Comparison of ENCODE assay signal across 8 cellular contexts in genomic region chr9:29233193-29233592, GRCh38. TPM values are rescaled to one million over a fixed set of nuclear protein-coding genes. Genes with fewer than 3 reads are reported as not detected.
"Had no signal": no experiment of that assay in that cellular context is flagged by ENCODE, and none has a peak within 500 bp of the region (broad histone marks: within the 10 kb centered on the region; RNA-seq: fewer than 3 reads in every experiment).

No MANE protein-coding gene starts in this region.

- H3K4me3 ChIP-seq: K562 had no signal

- FAIRE-seq: HTR-8/SVneo, K562 had no signal

- ATAC-seq: K562 had no signal

- H3K4me1 Mint-ChIP-seq: IgD-negative memory B cell had no signal

- H3K36me3 Mint-ChIP-seq: IgD-negative memory B cell had no signal

- H3K27ac ChIP-seq: HL-60 had no signal

- H3K27ac Mint-ChIP-seq: IgD-negative memory B cell had no signal

- DNase-seq: IMR-90, KBM-7, KG1 had no signal

- H3K4me3 Mint-ChIP-seq: IgD-negative memory B cell had no signal

- H3K27me3 Mint-ChIP-seq: IgD-negative memory B cell had no signal

RNA-seq across cellular contexts. Expression of gene LINGO2, which starts 19.8 kb away (rescaled TPM):
- total RNA-seq: HT-29, IMR-90, K562 had no signal
- polyA plus RNA-seq: IgD-negative memory B cell, IMR-90, K562 had no signal
